Comparison of ENCODE assay signal across 1 cellular context in genomic region chrX:74585766-74586165, GRCh38.
TF ChIP-seq lines count a peak whose summit lies in the region.

No MANE protein-coding gene starts in this region.

TF ChIP-seq in H1, 55 proteins besides CTCF, POLR2A, EP300 and RAD21:
- TF ChIP-seq JUND (IDR thresholded peaks at IDR 0.05; ENCODE audit: low read length) = no peak
- no peak for TF ChIP-seq SP2 (IDR thresholded peaks at IDR 0.05; ENCODE audit: low read length)
- no peak for TF ChIP-seq SP1 (IDR thresholded peaks at IDR 0.05; ENCODE audit: low read depth, low read length)
- no peak for TF ChIP-seq MAX (IDR thresholded peaks at IDR 0.05)
- no peak for TF ChIP-seq SIRT6 (IDR thresholded peaks at IDR 0.05; ENCODE audit: low read length)
- no peak for TF ChIP-seq CHD1 (IDR thresholded peaks at IDR 0.05; ENCODE audit: low read depth, low read length)
- no peak for TF ChIP-seq POLR2AphosphoS5 (IDR thresholded peaks at IDR 0.05; ENCODE audit: low read depth, low read length)
- TF ChIP-seq CHD7 (IDR thresholded peaks at IDR 0.05; ENCODE audit: insufficient replicate concordance, low read length) = no peak
- TF ChIP-seq CTBP2 (IDR thresholded peaks at IDR 0.05; ENCODE audit: borderline replicate concordance, insufficient read depth, insufficient read length, low read length) = no peak
- TF ChIP-seq EGR1 (IDR thresholded peaks at IDR 0.05; ENCODE audit: borderline replicate concordance, low read depth, low read length) = no peak
- TF ChIP-seq KDM1A (IDR thresholded peaks at IDR 0.05; ENCODE audit: borderline replicate concordance, low read length) = no peak
- TF ChIP-seq SIN3A (conservative IDR thresholded peaks at IDR 0.05 in 1 of 2, IDR thresholded peaks at IDR 0.05 in 1 of 2; ENCODE audit: low read depth in 1 of 2, low read length in 2 of 2) = no peak
- TF ChIP-seq RXRA (IDR thresholded peaks at IDR 0.05; ENCODE audit: insufficient read depth, low read depth, low read length) = no peak
- TF ChIP-seq BCL11A (IDR thresholded peaks at IDR 0.05; ENCODE audit: low read depth in 2 of 2, low read length in 2 of 2) = no peak
